In genomic region chr15:51401872-51402517, GRCh38 we compare ENCODE assay signal across 8 cellular contexts.
DNase-seq lines count a peak whose midpoint lies in the region; ATAC-seq, FAIRE-seq and TF ChIP-seq lines count a peak whose summit lies in the region.

No MANE protein-coding gene starts in this region.

- no peak for ATAC-seq in HG03520 (IDR thresholded peaks at IDR 0.05; ENCODE audit: unreplicated experiment)

- DNase-seq in Calu3 (peak; percentile 72), HT1080 (ENCODE audit: low read depth) (peak; percentile 34), adrenal gland (peak; percentile 8 to 66 (median 52)), iPS-NIHi7 (ENCODE audit: extremely low spot score) (peak; percentile 87), urothelium cell line (ENCODE audit: low spot score) (peak; percentile 66)
- no peak for DNase-seq in effector CD4-positive, alpha-beta T cell
- DNase-seq in activated CD4-positive, CD25-positive, alpha-beta regulatory T cell (lab: John Stamatoyannopoulos, UW): no peak

- TF ChIP-seq POLR2A in adrenal gland (IDR thresholded peaks at IDR 0.05): no peak

- peak; percentile 75 for TF ChIP-seq CTCF in Calu3 (IDR thresholded peaks at IDR 0.05; ENCODE audit: unreplicated experiment)
- TF ChIP-seq CTCF in adrenal gland (IDR thresholded peaks at IDR 0.05): peak; percentile 26 to 56 (median 38)

- H3K9me3 ChIP-seq in adrenal gland (replicated peaks in 1 of 3): no peaks in the 10 kb centered on the region

- H3K4me1 Mint-ChIP-seq in Calu3 (ENCODE audit: low read depth, unreplicated experiment): no peaks in the 10 kb centered on the region

- no peaks in the 10 kb centered on the region for H3K36me3 Mint-ChIP-seq in Calu3 (ENCODE audit: insufficient read depth, unreplicated experiment)

- no peak overlapping the region for H3K27ac ChIP-seq in adrenal gland

- no peaks in the 10 kb centered on the region for H3K27me3 ChIP-seq in adrenal gland

- no peak overlapping the region for H3K4me3 Mint-ChIP-seq in Calu3 (ENCODE audit: low read depth, unreplicated experiment)

- H3K27me3 Mint-ChIP-seq in Calu3 (ENCODE audit: unreplicated experiment): peaks cover 88% of the 10 kb centered on the region

- no TSS peak for BruUV-seq in Calu3 (replicated peaks; lab: Mats Ljungman, UMichigan)

- no peak for FAIRE-seq in urothelium cell line (lab: Jason Lieb, UNC)

- CTCF ChIA-PET in Calu3 (lab: Charles Lee): interaction anchor here (0.7 to 2.5 kb wide), 6 partner anchors 19 to 239 kb away, joined by 3 to 12 read pairs (median 5); no protein-coding TSS in a partner anchor

- intact Hi-C loops in Calu3 (cut with micrococcal nuclease; ENCODE audit: unreplicated experiment): loop anchor here (2.0 to 5.0 kb wide), 2 partner anchors 45 to 239 kb away; no protein-coding TSS in a partner anchor
- intact Hi-C loops in adrenal gland (cut with DNase I): no loop called here

- H3K4me1 ChIP-seq in adrenal gland (replicated peaks in 1 of 2): no peaks in the 10 kb centered on the region

- WGBS in adrenal gland, 4 donors: 38 to 47% (median 39%) methylated on average over 5 to 12 of the region's 12 CpGs

- H3K27ac Mint-ChIP-seq in Calu3 (ENCODE audit: unreplicated experiment): no peak overlapping the region

- H3K4me3 ChIP-seq in adrenal gland: no peak overlapping the region

- H3K9me3 Mint-ChIP-seq in Calu3 (ENCODE audit: low read depth, unreplicated experiment): no peaks in the 10 kb centered on the region

- no peaks in the 10 kb centered on the region for H3K36me3 ChIP-seq in adrenal gland (replicated peaks in 1 of 2)

Comparison
In these comparisons a context has a peak if more than half of its experiments do, and no peak if none do; other contexts are left out.
1. DNase-seq: peak in Calu3 (single experiment), HT1080 (single experiment), adrenal gland (7 of 7), iPS-NIHi7 (single experiment) and urothelium cell line (single experiment); none in effector CD4-positive, alpha-beta T cell (single experiment) and activated CD4-positive, CD25-positive, alpha-beta regulatory T cell (0 of 4).